ENCODE assay signal across 1 cellular context in the genomic region with DNA sequence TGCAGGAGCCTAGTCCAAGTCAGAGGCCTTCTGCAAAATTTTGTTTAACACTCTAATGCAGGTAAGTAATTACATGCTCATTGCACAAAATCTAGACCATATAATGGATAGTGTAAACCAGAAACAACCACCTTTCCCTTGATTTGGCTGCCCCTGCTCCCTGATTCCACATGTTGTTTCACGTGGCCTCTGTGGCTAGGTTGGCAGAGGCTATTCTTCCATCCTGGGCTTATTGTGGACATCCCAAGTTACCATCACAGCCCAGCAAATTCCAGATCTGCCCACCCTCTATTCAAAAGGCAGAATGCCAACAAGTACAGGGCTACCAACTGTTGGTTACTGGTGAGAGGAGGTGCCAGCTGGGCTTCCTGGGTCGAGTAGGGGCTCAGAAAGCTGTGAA.
TF ChIP-seq lines count a peak whose summit lies in the region.

No MANE protein-coding gene starts in this region.

TF ChIP-seq in H1, 55 proteins besides CTCF, POLR2A, EP300 and RAD21 (continued from another document):
- TF ChIP-seq RBBP5 (IDR thresholded peaks at IDR 0.05; ENCODE audit: borderline replicate concordance, low read depth, low read length) (no peak), ZNF274 (IDR thresholded peaks at IDR 0.05; ENCODE audit: borderline replicate concordance, extremely low read depth, low read length) (no peak), GTF2F1 (IDR thresholded peaks at IDR 0.05; ENCODE audit: borderline replicate concordance, low read depth, low read length) (no peak), HDAC2 (IDR thresholded peaks at IDR 0.05; ENCODE audit: borderline replicate concordance in 1 of 2, low read depth in 2 of 2, low read length in 2 of 2) (no peak), RFX5 (IDR thresholded peaks at IDR 0.05; ENCODE audit: borderline replicate concordance, low read depth, low read length) (no peak)
- TF ChIP-seq, protein P1, sequence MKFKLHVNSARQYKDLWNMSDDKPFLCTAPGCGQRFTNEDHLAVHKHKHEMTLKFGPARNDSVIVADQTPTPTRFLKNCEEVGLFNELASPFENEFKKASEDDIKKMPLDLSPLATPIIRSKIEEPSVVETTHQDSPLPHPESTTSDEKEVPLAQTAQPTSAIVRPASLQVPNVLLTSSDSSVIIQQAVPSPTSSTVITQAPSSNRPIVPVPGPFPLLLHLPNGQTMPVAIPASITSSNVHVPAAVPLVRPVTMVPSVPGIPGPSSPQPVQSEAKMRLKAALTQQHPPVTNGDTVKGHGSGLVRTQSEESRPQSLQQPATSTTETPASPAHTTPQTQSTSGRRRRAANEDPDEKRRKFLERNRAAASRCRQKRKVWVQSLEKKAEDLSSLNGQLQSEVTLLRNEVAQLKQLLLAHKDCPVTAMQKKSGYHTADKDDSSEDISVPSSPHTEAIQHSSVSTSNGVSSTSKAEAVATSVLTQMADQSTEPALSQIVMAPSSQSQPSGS (IDR thresholded peaks at IDR 0.05; ENCODE audit: low read length) = no peak
- TF ChIP-seq, protein P2, sequence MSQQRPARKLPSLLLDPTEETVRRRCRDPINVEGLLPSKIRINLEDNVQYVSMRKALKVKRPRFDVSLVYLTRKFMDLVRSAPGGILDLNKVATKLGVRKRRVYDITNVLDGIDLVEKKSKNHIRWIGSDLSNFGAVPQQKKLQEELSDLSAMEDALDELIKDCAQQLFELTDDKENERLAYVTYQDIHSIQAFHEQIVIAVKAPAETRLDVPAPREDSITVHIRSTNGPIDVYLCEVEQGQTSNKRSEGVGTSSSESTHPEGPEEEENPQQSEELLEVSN (IDR thresholded peaks at IDR 0.05) = no peak
